23 cellular contexts compared by ENCODE assay signal in genomic region chr5:14195588-14195987, GRCh38. TPM values are rescaled to one million over a fixed set of nuclear protein-coding genes. Genes with fewer than 3 reads are reported as not detected.
DNase-seq lines count a peak whose midpoint lies in the region; ATAC-seq and TF ChIP-seq lines count a peak whose summit lies in the region.
"Had no signal": no experiment of that assay in that cellular context is flagged by ENCODE, and none has a peak within 500 bp of the region (broad histone marks: within the 10 kb centered on the region; RNA-seq: fewer than 3 reads in every experiment).

No MANE protein-coding gene starts in this region.

- no peak overlapping the region for H2AFZ ChIP-seq in SK-N-SH (ENCODE audit: low read depth)

- H3K4me1 ChIP-seq in SK-N-SH (ENCODE audit: control insufficient read depth in 1 of 2, insufficient read depth in 2 of 2, low read depth in 1 of 2, low read length in 1 of 2): peaks cover 56 to 69% of the 10 kb centered on the region in 2 experiments; a peak in 3 of 4 replicates

- no peaks in the 10 kb centered on the region for H3K9me2 ChIP-seq in SK-N-SH

- H3K27me3 Mint-ChIP-seq in HFFc6 (ENCODE audit: insufficient read depth): peaks cover 1% of the 10 kb centered on the region; the same call in 1 of the 2 replicates
- H3K27me3 Mint-ChIP-seq in glutamatergic neuron (ENCODE audit: unreplicated experiment): no peaks in the 10 kb centered on the region

- H3K27ac Mint-ChIP-seq in HFFc6: peak overlapping the region; percentile 62; the same call in 1 of the 2 replicates
- no peak overlapping the region for H3K27ac Mint-ChIP-seq in glutamatergic neuron (ENCODE audit: unreplicated experiment)
- H3K27ac Mint-ChIP-seq: CD4-positive, alpha-beta memory T cell had no signal

- H3K4me1 Mint-ChIP-seq in HFFc6 (ENCODE audit: low read depth) (peaks cover 96% of the 10 kb centered on the region), glutamatergic neuron (ENCODE audit: low read depth, unreplicated experiment) (peaks cover 35% of the 10 kb centered on the region)
- H3K4me1 Mint-ChIP-seq: CD4-positive, alpha-beta memory T cell had no signal

- TF ChIP-seq EP300 in SK-N-SH (IDR thresholded peaks at IDR 0.05; ENCODE audit: borderline replicate concordance in 1 of 2, low read depth in 1 of 2, low read length in 1 of 2): peak in 1 of 2 experiments; percentile 72; a peak in 1 of 4 replicates

- CTCF ChIA-PET in SK-N-SH (lab: Yijun Ruan, JAX): interaction anchor here (3.1 kb wide), 1 partner anchor 75 kb away, joined by 9 read pairs; no protein-coding TSS in a partner anchor

- H3F3A ChIP-seq in SK-N-SH (replicated peaks; ENCODE audit: insufficient read depth): peaks cover 30% of the 10 kb centered on the region

- DNase-seq in HFFc6 (no peak), SK-N-SH (no peak), glutamatergic neuron (no peak), HPDE6-E6E7 (ENCODE audit: extremely low spot score) (no peak), 8988T (no peak)
- no peak for DNase-seq in activated T-cell treated with anti-CD3 and anti-CD28 coated beads, Interleukin-2, amount 50 U/mL, for 1 hour
- DNase-seq: C1 segment of cervical spinal cord; CD4-positive, alpha-beta memory T cell; COR-L47; DMS53; Karpas-422; NCI-H1092; NCI-H1436; NCI-H187; NCI-H2081 treated with DMSO at 0.1 percent for 48 hours; NCI-H2171; NCI-H226; NCI-H510A; OCI-M1; SIG-M5 had no signal

- 82% methylated on average over 5 of the region's 5 CpGs for WGBS in SK-N-SH (ENCODE audit: low lambda C conversion rate)

- peak; percentile 17; the same call in 1 of the 2 replicates for TF ChIP-seq RAD21 in SK-N-SH (IDR thresholded peaks at IDR 0.05; ENCODE audit: low read length)

- no peak for TF ChIP-seq CTCF in HFFc6 (IDR thresholded peaks at IDR 0.05)
- no peak for TF ChIP-seq CTCF in SK-N-SH (IDR thresholded peaks at IDR 0.05)
- TF ChIP-seq CTCF in glutamatergic neuron (IDR thresholded peaks at IDR 0.05; ENCODE audit: partially characterized antibody, unreplicated experiment): no peak

- H3K4me3 ChIP-seq in SK-N-SH (ENCODE audit: low read depth in 2 of 2, low read length in 1 of 2): no peak overlapping the region
- H3K4me3 ChIP-seq: A549 had no signal

- no peaks in the 10 kb centered on the region for H3K27me3 ChIP-seq in SK-N-SH (ENCODE audit: insufficient read depth)

- ATAC-seq in HG03457 (IDR thresholded peaks at IDR 0.05; ENCODE audit: unreplicated experiment): no peak
- ATAC-seq: A549, HCT116 had no signal

- H3K9me3 Mint-ChIP-seq in HFFc6: no peaks in the 10 kb centered on the region
- peaks cover 4% of the 10 kb centered on the region for H3K9me3 Mint-ChIP-seq in glutamatergic neuron (ENCODE audit: unreplicated experiment)
- H3K9me3 Mint-ChIP-seq: CD4-positive, alpha-beta memory T cell had no signal

- no peak overlapping the region for H3K9ac ChIP-seq in SK-N-SH

- H3K4me2 ChIP-seq in SK-N-SH: no peak overlapping the region
- H3K4me2 ChIP-seq: A549 had no signal

- no peaks in the 10 kb centered on the region for H3K9me3 ChIP-seq in SK-N-SH
- H3K9me3 ChIP-seq: A549 had no signal

- H4K20me1 ChIP-seq in SK-N-SH (ENCODE audit: insufficient read depth): peaks cover 66% of the 10 kb centered on the region

- peaks cover 100% of the 10 kb centered on the region for H3K79me2 ChIP-seq in SK-N-SH (ENCODE audit: insufficient read depth)

- peaks cover 0 to 10% of the 10 kb centered on the region in 2 experiments for H3K36me3 ChIP-seq in SK-N-SH (replicated peaks in 1 of 2; ENCODE audit: control insufficient read depth in 1 of 2, insufficient read depth in 2 of 2, low read length in 1 of 2)

- H3K4me3 Mint-ChIP-seq in HFFc6 (peak overlapping the region; percentile 44; the same call in 1 of the 2 replicates), glutamatergic neuron (ENCODE audit: unreplicated experiment) (peak overlapping the region; percentile 3)
- H3K4me3 Mint-ChIP-seq: CD4-positive, alpha-beta memory T cell had no signal

- peak overlapping the region in 1 of 2 experiments; percentile 0; a peak in 1 of 4 replicates for H3K27ac ChIP-seq in SK-N-SH (ENCODE audit: low read depth in 2 of 2, low read length in 1 of 2)

- POLR2A ChIA-PET in SK-N-SH (lab: Yijun Ruan, JAX): no interaction called here

- H3K36me3 Mint-ChIP-seq in HFFc6 (ENCODE audit: low read depth) (peaks cover 61% of the 10 kb centered on the region), glutamatergic neuron (ENCODE audit: unreplicated experiment) (no peaks in the 10 kb centered on the region)
- H3K36me3 Mint-ChIP-seq: CD4-positive, alpha-beta memory T cell had no signal

TF ChIP-seq in SK-N-SH, 30 proteins besides CTCF, POLR2A, EP300 and RAD21 (continues in another document):
- TF ChIP-seq GATA2 (CRISPR knock-in tag; IDR thresholded peaks at IDR 0.05): peak; percentile 82
- no peak for TF ChIP-seq SIN3A (IDR thresholded peaks at IDR 0.05; ENCODE audit: borderline replicate concordance, low read depth, low read length)
- peak; percentile 55 for TF ChIP-seq CHD2 (IDR thresholded peaks at IDR 0.05; ENCODE audit: low read length, partially characterized antibody)
- no peak for TF ChIP-seq RFX5 (IDR thresholded peaks at IDR 0.05; ENCODE audit: low read length)
- peak; percentile 56; the same call in 1 of the 2 replicates for TF ChIP-seq RCOR1 (IDR thresholded peaks at IDR 0.05; ENCODE audit: low read length)
- TF ChIP-seq EZH2phosphoT487 (IDR thresholded peaks at IDR 0.05; ENCODE audit: borderline replicate concordance, low read depth): no peak
- TF ChIP-seq PBX3 (IDR thresholded peaks at IDR 0.05): no peak
- TF ChIP-seq ELF1 (IDR thresholded peaks at IDR 0.05): no peak
- no peak for TF ChIP-seq MAX (IDR thresholded peaks at IDR 0.05; ENCODE audit: low read depth)
- TF ChIP-seq FOSL2 (IDR thresholded peaks at IDR 0.05; ENCODE audit: borderline replicate concordance, low read depth): no peak
- TF ChIP-seq POLR2AphosphoS5 (IDR thresholded peaks at IDR 0.05; ENCODE audit: low read depth, low read length): no peak
- no peak for TF ChIP-seq MXI1 (IDR thresholded peaks at IDR 0.05; ENCODE audit: low read depth, low read length)
- 0 out of 2 replicates have a peak, but pooled peaks have one; percentile 42 for TF ChIP-seq FOXJ3 (CRISPR knock-in tag; IDR thresholded peaks at IDR 0.05)
- TF ChIP-seq TAF1 (IDR thresholded peaks at IDR 0.05; ENCODE audit: borderline replicate concordance, low read depth, low read length): no peak
- TF ChIP-seq IRF3 (IDR thresholded peaks at IDR 0.05; ENCODE audit: low read depth, low read length): no peak
- TF ChIP-seq MEF2A (IDR thresholded peaks at IDR 0.05; ENCODE audit: borderline replicate concordance, low read depth): no peak
- TF ChIP-seq ZBTB33 (IDR thresholded peaks at IDR 0.05; ENCODE audit: borderline replicate concordance, low read depth): no peak

RNA-seq across cellular contexts. Expression of gene TRIO, which starts 52.4 kb away (rescaled TPM):
- 100 to 1,000 TPM; 167 to 219 (median 190) TPM for total RNA-seq in HFFc6 (2021; fragmentation: NEBNext Ultra II Directional; extraction: Animal tissue kit (Norgen Biotek cat#: 25700))
- 225 and 229 TPM in 2 replicates for polyA plus RNA-seq in SK-N-SH (2012; rRNA removed)
- polyA plus RNA-seq in SK-N-SH (2012; cell fraction: cytosol; rRNA removed): 101 and 117 TPM in 2 replicates
- polyA plus RNA-seq in SK-N-SH (2012; cell fraction: nucleus; rRNA removed): 1,118 and 1,202 TPM in 2 replicates
- 281 TPM for total RNA-seq in glutamatergic neuron (ENCODE audit: unreplicated experiment)
